ENCODE assay signal across 8 cellular contexts in genomic region chr16:726438-727290, GRCh38. TPM values are rescaled to one million over a fixed set of nuclear protein-coding genes. Genes with fewer than 3 reads are reported as not detected.
DNase-seq lines count a peak whose midpoint lies in the region; ATAC-seq and TF ChIP-seq lines count a peak whose summit lies in the region.

Gene CCDC78 (minus strand): TSS chr16:726443. CDS start chr16:726367, 76 bp downstream.
A gene with protein sequence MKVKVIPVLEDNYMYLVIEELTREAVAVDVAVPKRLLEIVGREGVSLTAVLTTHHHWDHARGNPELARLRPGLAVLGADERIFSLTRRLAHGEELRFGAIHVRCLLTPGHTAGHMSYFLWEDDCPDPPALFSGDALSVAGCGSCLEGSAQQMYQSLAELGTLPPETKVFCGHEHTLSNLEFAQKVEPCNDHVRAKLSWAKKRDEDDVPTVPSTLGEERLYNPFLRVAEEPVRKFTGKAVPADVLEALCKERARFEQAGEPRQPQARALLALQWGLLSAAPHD (plus strand): TSS chr16:727106. CDS start chr16:727510, 404 bp downstream.

- peaks cover 11% of the 10 kb centered on the region for H3K23me2 ChIP-seq in H9 (ENCODE audit: insufficient read length, low read depth, low read length, poor library complexity, severe bottlenecking)

- no peak within 1 kb of the TSS for H3T11ph ChIP-seq in H9 (ENCODE audit: low read length)

- no peaks in the 10 kb centered on the region for H3K36me3 ChIP-seq in hepatocyte (replicated peaks; ENCODE audit: insufficient read depth, low read depth)

- peak within 1 kb of the TSS; percentile 53 for H3K18ac ChIP-seq in H9 (ENCODE audit: insufficient read length, low read depth, low read length)

- no peak within 1 kb of the TSS for H2BK15ac ChIP-seq in H9 (ENCODE audit: low read depth, low read length)

- H3K36me3 Mint-ChIP-seq in H9 (ENCODE audit: insufficient read depth in 1 of 3, low read depth in 3 of 3): peaks cover 0 to 5% (median 3%) of the 10 kb centered on the region in 3 experiments; a peak in 1 of 7 replicates
- H3K36me3 Mint-ChIP-seq in activated naive CD8-positive, alpha-beta T cell treated with anti-CD3 and anti-CD28 coated beads, Interleukin-2, amount 50 U/mL, for 24 hours (ENCODE audit: low read depth): no peaks in the 10 kb centered on the region

- no peak within 1 kb of the TSS for H4K8ac ChIP-seq in H9 (replicated peaks; ENCODE audit: insufficient read length, low read depth, low read length)

- peak within 1 kb of the TSS; percentile 38 for H3K4me3 ChIP-seq in hepatocyte

- H4K20me1 ChIP-seq in H9 (ENCODE audit: control insufficient read depth, insufficient read depth, insufficient read length) (no peaks in the 10 kb centered on the region), hepatocyte (ENCODE audit: insufficient read depth, poor library complexity, severe bottlenecking) (peaks cover 5% of the 10 kb centered on the region)

- peak; percentile 5 for ATAC-seq in activated naive CD8-positive, alpha-beta T cell treated with anti-CD3 and anti-CD28 coated beads, Interleukin-2, amount 50 U/mL, for 24 hours
- ATAC-seq in GM21447 (IDR thresholded peaks at IDR 0.05; ENCODE audit: unreplicated experiment) (no peak), HG02642 (IDR thresholded peaks at IDR 0.05; ENCODE audit: poor library complexity, unreplicated experiment) (no peak)

- no peaks in the 10 kb centered on the region for H3K4me1 ChIP-seq in H9 (ENCODE audit: insufficient read depth, low read length)
- peaks cover 20% of the 10 kb centered on the region for H3K4me1 ChIP-seq in hepatocyte (ENCODE audit: insufficient read depth)

- no peak within 1 kb of the TSS for H3K9ac ChIP-seq in H9 (ENCODE audit: extremely low read depth, insufficient read length, low read length)

- peaks cover 14% of the 10 kb centered on the region for H3K27me3 Mint-ChIP-seq in H9 (ENCODE audit: low read depth)
- no peaks in the 10 kb centered on the region for H3K27me3 Mint-ChIP-seq in activated naive CD8-positive, alpha-beta T cell treated with anti-CD3 and anti-CD28 coated beads, Interleukin-2, amount 50 U/mL, for 24 hours

- H3K4me1 Mint-ChIP-seq in H9: no peaks in the 10 kb centered on the region
- H3K4me1 Mint-ChIP-seq in activated naive CD8-positive, alpha-beta T cell treated with anti-CD3 and anti-CD28 coated beads, Interleukin-2, amount 50 U/mL, for 24 hours: peaks cover 4% of the 10 kb centered on the region

- no peak within 1 kb of the TSS for H4K5ac ChIP-seq in H9 (ENCODE audit: insufficient read length, low read depth, low read length)

- H3K56ac ChIP-seq in H9 (ENCODE audit: insufficient read length, low read depth, low read length): no peak within 1 kb of the TSS

- H3K4ac ChIP-seq in H9 (ENCODE audit: low read depth, low read length): no peak within 1 kb of the TSS

- H3K27ac ChIP-seq in C4-2B (peak within 1 kb of the TSS; percentile 100), H9 (ENCODE audit: insufficient read length, low read depth, low read length) (no peak within 1 kb of the TSS), hepatocyte (no peak within 1 kb of the TSS)

- peak; percentile 50 for TF ChIP-seq POLR2A in Raji (IDR thresholded peaks at IDR 0.05; ENCODE audit: insufficient read depth, low read depth, low read length)

- no peak within 1 kb of the TSS for H2BK120ac ChIP-seq in H9 (ENCODE audit: low read depth, low read length, poor library complexity, severe bottlenecking)

- H3K27me3 ChIP-seq in H9 (ENCODE audit: insufficient read depth, low read length) (no peaks in the 10 kb centered on the region), hepatocyte (peaks cover 7% of the 10 kb centered on the region)

- H3K79me1 ChIP-seq in H9 (ENCODE audit: insufficient read depth, low read depth, low read length, poor library complexity, severe bottlenecking): no peaks in the 10 kb centered on the region

- no peak within 1 kb of the TSS for H4K91ac ChIP-seq in H9 (ENCODE audit: insufficient read length, low read depth, low read length)

- H3K9me2 ChIP-seq in hepatocyte (replicated peaks; ENCODE audit: insufficient read depth): no peaks in the 10 kb centered on the region

- no peak within 1 kb of the TSS for H2BK12ac ChIP-seq in H9 (ENCODE audit: insufficient read length, low read depth, low read length)

- H3K9me3 Mint-ChIP-seq in H9: no peaks in the 10 kb centered on the region
- H3K9me3 Mint-ChIP-seq in activated naive CD8-positive, alpha-beta T cell treated with anti-CD3 and anti-CD28 coated beads, Interleukin-2, amount 50 U/mL, for 24 hours: no peaks in the 10 kb centered on the region

- H2AFZ ChIP-seq in H9 (ENCODE audit: low read length): no peak within 1 kb of the TSS
- peak within 1 kb of the TSS; percentile 45 for H2AFZ ChIP-seq in hepatocyte

- H3K9me3 ChIP-seq in H9 (ENCODE audit: control insufficient read depth, low read depth, low read length) (no peaks in the 10 kb centered on the region), hepatocyte (ENCODE audit: low read depth) (no peaks in the 10 kb centered on the region)

- DNase-seq in H9 (peak; percentile 85), hepatocyte (ENCODE audit: low spot score) (peak; percentile 74), retina (peak; percentile 47)
- DNase-seq in activated naive CD8-positive, alpha-beta T cell treated with anti-CD3 and anti-CD28 coated beads, Interleukin-2, amount 50 U/mL, for 24 hours: peak; percentile 76

- H2AK5ac ChIP-seq in H9 (ENCODE audit: insufficient read length, low read length): no peak within 1 kb of the TSS

- H3K23ac ChIP-seq in H9 (ENCODE audit: insufficient read length, low read depth, low read length): no peak within 1 kb of the TSS

- H3K14ac ChIP-seq in H9 (ENCODE audit: insufficient read depth, low read length): peak within 1 kb of the TSS; percentile 35; the same call in 1 of the 2 replicates

- no peak within 1 kb of the TSS for H2BK20ac ChIP-seq in H9 (ENCODE audit: low read depth, low read length, poor library complexity, severe bottlenecking)

- no CpG with 5 or more reads among the region's 88 CpGs for WGBS in H9 (ENCODE audit: extremely low coverage, insufficient read length, low lambda C conversion rate)
- 5% methylated on average over 31 of the region's 88 CpGs for WGBS in hepatocyte (ENCODE audit: low lambda C conversion rate, missing lambda C conversion rate)

- H2BK5ac ChIP-seq in H9 (ENCODE audit: insufficient read length, low read length): no peak within 1 kb of the TSS

- TF ChIP-seq CTCF in C4-2B (conservative IDR thresholded peaks at IDR 0.05) (no peak), H9 (conservative IDR thresholded peaks at IDR 0.05) (no peak), hepatocyte (IDR thresholded peaks at IDR 0.05; ENCODE audit: poor library complexity) (no peak)

- peak within 1 kb of the TSS; percentile 56 to 80 for H3K4me3 Mint-ChIP-seq in H9
- H3K4me3 Mint-ChIP-seq in activated naive CD8-positive, alpha-beta T cell treated with anti-CD3 and anti-CD28 coated beads, Interleukin-2, amount 50 U/mL, for 24 hours: peak within 1 kb of the TSS; percentile 61

- H3K79me2 ChIP-seq in H9 (ENCODE audit: insufficient read depth, low read length) (no peaks in the 10 kb centered on the region), hepatocyte (no peaks in the 10 kb centered on the region)

- H3K4me2 ChIP-seq in H9 (ENCODE audit: insufficient read depth, insufficient read length, low read length) (peak within 1 kb of the TSS; percentile 87), hepatocyte (peak within 1 kb of the TSS; percentile 99)

- peak within 1 kb of the TSS in 1 of 3 experiments; percentile 15; a peak in 1 of 7 replicates for H3K27ac Mint-ChIP-seq in H9
- H3K27ac Mint-ChIP-seq in activated naive CD8-positive, alpha-beta T cell treated with anti-CD3 and anti-CD28 coated beads, Interleukin-2, amount 50 U/mL, for 24 hours: peak within 1 kb of the TSS; percentile 31

RNA-seq across cellular contexts. Expression of gene CCDC78, which starts in this region (rescaled TPM):
- total RNA-seq in H9 (2021): 12.1 TPM in 2 replicates
- total RNA-seq in hepatocyte: 2.2 and 3.4 TPM in 2 replicates
- polyA plus RNA-seq in hepatocyte: 5.8 and 6.8 TPM in 2 replicates

RNA-seq across cellular contexts. Expression of the second gene that starts in this region (rescaled TPM):
- 21.3 and 25.2 TPM in 2 replicates for total RNA-seq in H9 (2021)
- 14.5 and 15.5 TPM in 2 replicates for total RNA-seq in hepatocyte
- 31.5 and 32.3 TPM in 2 replicates for polyA plus RNA-seq in hepatocyte
